8 cellular contexts compared by ENCODE assay signal in the genomic region with DNA sequence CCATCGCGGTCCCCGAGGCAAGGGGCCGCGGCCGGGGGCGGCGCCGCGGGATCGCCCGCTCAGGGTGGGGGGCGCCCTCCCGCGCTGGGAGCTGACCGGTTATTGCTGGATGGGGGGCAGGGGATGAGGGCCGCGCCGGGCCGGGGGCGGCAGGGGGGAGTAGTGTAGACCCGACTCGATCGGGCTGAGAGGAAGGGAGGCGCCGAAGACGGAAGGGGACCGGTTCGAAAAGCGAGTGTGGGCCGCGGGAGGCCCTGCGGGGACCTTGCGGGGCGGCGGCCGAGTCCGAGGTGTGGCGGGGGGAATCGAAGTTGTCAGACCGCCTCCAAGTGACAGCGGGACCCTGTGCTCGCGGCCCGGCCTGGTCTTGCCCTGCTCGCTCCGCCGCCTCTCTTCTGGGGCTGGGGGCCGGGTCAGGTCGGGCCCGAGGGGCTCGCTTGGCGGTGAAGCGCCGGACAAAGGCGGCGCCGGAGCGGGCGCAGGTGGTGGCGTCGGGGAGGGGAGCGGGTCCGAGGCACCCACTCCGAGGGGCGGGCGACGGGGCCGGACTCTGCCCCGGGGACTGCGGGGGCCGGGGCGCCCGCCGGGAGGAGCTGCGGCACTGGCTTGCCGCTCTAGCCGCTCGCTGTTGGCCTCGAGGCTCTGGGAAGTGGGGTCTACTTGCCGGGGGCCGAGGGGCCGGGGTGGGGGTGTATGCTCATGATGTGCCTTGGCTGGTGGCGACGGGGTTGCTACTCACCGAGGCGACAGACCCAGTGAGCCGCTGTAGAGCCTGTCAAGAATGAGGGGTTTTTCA. TPM values are rescaled to one million over a fixed set of nuclear protein-coding genes. Genes with fewer than 3 reads are reported as not detected.
DNase-seq lines count a peak whose midpoint lies in the region; ATAC-seq, FAIRE-seq and TF ChIP-seq lines count a peak whose summit lies in the region.

No MANE protein-coding gene starts in this region.

- CTCF ChIA-PET in A549 (lab: Yijun Ruan, JAX): interaction anchor here (0.6 to 4.1 kb wide), 6 partner anchors 11 to 328 kb away, joined by 3 to 18 read pairs (median 6); no protein-coding TSS in a partner anchor

- H3K36me3 ChIP-seq in endodermal cell (ENCODE audit: control insufficient read depth, insufficient read depth, low read length): no peaks in the 10 kb centered on the region

- peak overlapping the region; percentile 91 to 100 for H3K27ac ChIP-seq in A549
- H3K27ac ChIP-seq in endodermal cell (ENCODE audit: low read depth, low read length): peak overlapping the region; percentile 38

- H3K36me3 Mint-ChIP-seq in endodermal cell (ENCODE audit: low read depth): no peaks in the 10 kb centered on the region
- no peaks in the 10 kb centered on the region for H3K36me3 Mint-ChIP-seq in neural crest cell (ENCODE audit: low read depth)

- ATAC-seq in A549: no peak
- ATAC-seq in GM18498 (IDR thresholded peaks at IDR 0.05; ENCODE audit: unreplicated experiment): peak; percentile 5
- ATAC-seq in activated CD4-positive, CD25-positive, alpha-beta regulatory T cell treated with anti-CD3 and anti-CD28 coated beads, Interleukin-2, amount 50 U/mL, for 24 hours: no peak

- H3K27me3 Mint-ChIP-seq in endodermal cell (ENCODE audit: insufficient read depth) (peaks cover 14% of the 10 kb centered on the region), neural crest cell (ENCODE audit: low read depth) (peaks cover 55% of the 10 kb centered on the region)

- H3K4me1 Mint-ChIP-seq in endodermal cell (peaks cover 57% of the 10 kb centered on the region), neural crest cell (peaks cover 62% of the 10 kb centered on the region)

- peak overlapping the region; percentile 97 for H3K4me2 ChIP-seq in A549

- H3K9me3 ChIP-seq in A549 (no peaks in the 10 kb centered on the region), endodermal cell (ENCODE audit: control insufficient read depth, low read length) (no peaks in the 10 kb centered on the region)

- no peak for DNase-seq in A549 (ENCODE audit: low read depth in 1 of 2, low spot score in 1 of 2)
- DNase-seq in T-helper 9 cell: peak; percentile 16
- peak; percentile 72 for DNase-seq in endodermal cell
- DNase-seq in neural crest cell (ENCODE audit: low read depth, low spot score): peak; percentile 44
- DNase-seq in GM19240 (ENCODE audit: insufficient read length, low spot score): no peak
- DNase-seq in NOMO-1 (lab: John Stamatoyannopoulos, UW; ENCODE audit: unreplicated experiment in 2 of 2): no peak

- H3K4me1 ChIP-seq in A549 (peaks cover 13% of the 10 kb centered on the region; the same call in 1 of the 3 replicates), endodermal cell (ENCODE audit: control insufficient read depth, insufficient read depth, low read length) (peaks cover 18% of the 10 kb centered on the region)

- no peak for TF ChIP-seq POLR2A in A549 (IDR thresholded peaks at IDR 0.05; ENCODE audit: low read length)

- TF ChIP-seq CTCF in A549 (IDR thresholded peaks at IDR 0.05) (no peak), endodermal cell (conservative IDR thresholded peaks at IDR 0.05) (peak; percentile 41), neural crest cell (conservative IDR thresholded peaks at IDR 0.05) (no peak)

- peaks cover 15% of the 10 kb centered on the region for H3K27me3 ChIP-seq in endodermal cell (ENCODE audit: control insufficient read depth, insufficient read depth, low read length, poor library complexity, severe bottlenecking)

- POLR2A ChIA-PET in A549 (lab: Yijun Ruan, JAX): no interaction called here

- peak overlapping the region; percentile 51 for H3K9ac ChIP-seq in endodermal cell (ENCODE audit: extremely low read depth, low read length, poor library complexity, severe bottlenecking)

- H3K27ac Mint-ChIP-seq in endodermal cell (peak overlapping the region; percentile 70), neural crest cell (ENCODE audit: unreplicated experiment) (peak overlapping the region; percentile 62)

- H3K4me3 ChIP-seq in A549: peak overlapping the region; percentile 93
- H3K4me3 ChIP-seq in endodermal cell (ENCODE audit: low read length): peak overlapping the region; percentile 79

- 89% methylated on average over 5 of the region's 88 CpGs for WGBS in A549 (ENCODE audit: missing lambda C conversion rate)
- 0 to 2% methylated on average over 23 to 88 of the region's 88 CpGs for WGBS in endodermal cell (ENCODE audit: insufficient coverage in 1 of 2, insufficient read length in 1 of 2), 2 experiments

- TF ChIP-seq EP300 in A549 (IDR thresholded peaks at IDR 0.05): no peak

- H3K9me3 Mint-ChIP-seq in endodermal cell: no peaks in the 10 kb centered on the region
- no peaks in the 10 kb centered on the region for H3K9me3 Mint-ChIP-seq in neural crest cell

- H3K4me3 Mint-ChIP-seq in endodermal cell (peak overlapping the region; percentile 85), neural crest cell (peak overlapping the region; percentile 95)

- no peak for FAIRE-seq in A549 (lab: Jason Lieb, UNC)

- TF ChIP-seq RAD21 in A549 (conservative IDR thresholded peaks at IDR 0.05 in 1 of 2, IDR thresholded peaks at IDR 0.05 in 1 of 2): no peak

TF ChIP-seq in A549, 52 proteins besides CTCF, POLR2A, EP300 and RAD21 (continues in another document):
- TF ChIP-seq TP53 (CRISPR knock-in tag; IDR thresholded peaks at IDR 0.05): no peak
- TF ChIP-seq ZNF302 (CRISPR knock-in tag; IDR thresholded peaks at IDR 0.05): no peak
- TF ChIP-seq EHF (CRISPR knock-in tag; IDR thresholded peaks at IDR 0.05): no peak
- TF ChIP-seq MAZ (IDR thresholded peaks at IDR 0.05; ENCODE audit: borderline replicate concordance, low read depth, low read length): no peak
- TF ChIP-seq RCOR1 (IDR thresholded peaks at IDR 0.05; ENCODE audit: low read depth, low read length): no peak
- TF ChIP-seq, protein P1, sequence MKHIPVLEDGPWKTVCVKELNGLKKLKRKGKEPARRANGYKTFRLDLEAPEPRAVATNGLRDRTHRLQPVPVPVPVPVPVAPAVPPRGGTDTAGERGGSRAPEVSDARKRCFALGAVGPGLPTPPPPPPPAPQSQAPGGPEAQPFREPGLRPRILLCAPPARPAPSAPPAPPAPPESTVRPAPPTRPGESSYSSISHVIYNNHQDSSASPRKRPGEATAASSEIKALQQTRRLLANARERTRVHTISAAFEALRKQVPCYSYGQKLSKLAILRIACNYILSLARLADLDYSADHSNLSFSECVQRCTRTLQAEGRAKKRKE (CRISPR knock-in tag; IDR thresholded peaks at IDR 0.05; ENCODE audit: low read depth): no peak
- no peak for TF ChIP-seq FOSL2 (IDR thresholded peaks at IDR 0.05)
- no peak for TF ChIP-seq FOSL2 (CRISPR knock-in tag; IDR thresholded peaks at IDR 0.05)
- no peak for TF ChIP-seq ZFP36 (IDR thresholded peaks at IDR 0.05; ENCODE audit: borderline replicate concordance, partially characterized antibody)
- no peak for TF ChIP-seq GATA3 (IDR thresholded peaks at IDR 0.05; ENCODE audit: borderline replicate concordance)
- TF ChIP-seq SMC3 (IDR thresholded peaks at IDR 0.05): no peak
- no peak for TF ChIP-seq CEBPB (IDR thresholded peaks at IDR 0.05)

RNA-seq across cellular contexts. Expression of a gene that starts 1.2 kb away (rescaled TPM):
- polyA plus RNA-seq in A549 (2011; rRNA removed) (2.3 and 2.8 TPM in 2 replicates), A549 (2017; fragmentation: RNase III; extraction: RNeasy Plus Mini Kit Qiagen cat#74134 plus additional on column Dnase treatment) (10.1 to 11.1 TPM (median 10.9 TPM) in 3 replicates)
- polyA plus RNA-seq in A549 (2012; cell fraction: cytosol; rRNA removed): 3.7 and 4.5 TPM in 2 replicates
- 10.4 and 10.7 TPM in 2 replicates for polyA plus RNA-seq in A549 (2012; cell fraction: nucleus; rRNA removed)
- polyA minus RNA-seq in A549 (2011; rRNA and poly(A)+ RNA removed): 2.7 and 3.5 TPM in 2 replicates
- total RNA-seq in endodermal cell (10 to 100 TPM; 23.5 to 30.1 TPM), neural crest cell (25.6 and 26.4 TPM in 2 replicates)
- 20.3 TPM for polyA plus RNA-seq in endodermal cell (2013, experiment 1 of 2)
- polyA plus RNA-seq in endodermal cell (2013, experiment 2 of 2): 20.1 TPM

RNA-seq across cellular contexts. Expression of a gene that starts 28.9 kb away (rescaled TPM):
- polyA plus RNA-seq in A549 (2011; rRNA removed): 8.6 and 9.8 TPM in 2 replicates
- 9.0 and 11.9 TPM in 2 replicates for polyA plus RNA-seq in A549 (2012; cell fraction: cytosol; rRNA removed)
- polyA plus RNA-seq in A549 (2012; cell fraction: nucleus; rRNA removed): 12.5 and 13.2 TPM in 2 replicates
- polyA plus RNA-seq in A549 (2017; fragmentation: RNase III; extraction: RNeasy Plus Mini Kit Qiagen cat#74134 plus additional on column Dnase treatment): 8.7 to 11.0 TPM (median 10.8 TPM) in 3 replicates
- polyA minus RNA-seq in A549 (2011; rRNA and poly(A)+ RNA removed): 9.0 and 9.4 TPM in 2 replicates
- 10 to 100 TPM; 33.7 to 43.0 TPM for total RNA-seq in endodermal cell
- 28.5 TPM for polyA plus RNA-seq in endodermal cell (2013, experiment 1 of 2)
- polyA plus RNA-seq in endodermal cell (2013, experiment 2 of 2): 27.1 TPM
- 32.9 and 37.1 TPM in 2 replicates for total RNA-seq in neural crest cell

RNA-seq across cellular contexts. Expression of a gene that starts 36.3 kb away (rescaled TPM):
- polyA plus RNA-seq in A549 (2011; rRNA removed) (10.2 and 14.8 TPM in 2 replicates), A549 (2017; fragmentation: RNase III; extraction: RNeasy Plus Mini Kit Qiagen cat#74134 plus additional on column Dnase treatment) (12.4 to 13.0 TPM (median 12.6 TPM) in 3 replicates)
- polyA plus RNA-seq in A549 (2012; cell fraction: cytosol; rRNA removed): 12.3 and 16.3 TPM in 2 replicates
- polyA plus RNA-seq in A549 (2012; cell fraction: nucleus; rRNA removed): 20.3 and 20.5 TPM in 2 replicates
- 12.5 and 13.2 TPM in 2 replicates for polyA minus RNA-seq in A549 (2011; rRNA and poly(A)+ RNA removed)
- total RNA-seq in endodermal cell (10 to 100 TPM; 90.6 to 98.7 TPM), neural crest cell (75.2 and 81.4 TPM in 2 replicates)
- 63.5 TPM for polyA plus RNA-seq in endodermal cell (2013, experiment 1 of 2)
- 51.7 TPM for polyA plus RNA-seq in endodermal cell (2013, experiment 2 of 2)

RNA-seq across cellular contexts. Expression of a gene that starts 59.4 kb away (rescaled TPM):
- polyA plus RNA-seq in A549 (2011; rRNA removed) (41.2 and 50.3 TPM in 2 replicates), A549 (2017; fragmentation: RNase III; extraction: RNeasy Plus Mini Kit Qiagen cat#74134 plus additional on column Dnase treatment) (45.0 to 52.6 TPM (median 48.0 TPM) in 3 replicates)
- polyA plus RNA-seq in A549 (2012; cell fraction: cytosol; rRNA removed): 23.9 and 25.0 TPM in 2 replicates
- 12.3 and 14.0 TPM in 2 replicates for polyA plus RNA-seq in A549 (2012; cell fraction: nucleus; rRNA removed)
- polyA minus RNA-seq in A549 (2011; rRNA and poly(A)+ RNA removed): 26.1 and 32.3 TPM in 2 replicates
- total RNA-seq in endodermal cell (10 to 100 TPM; 57.6 to 92.4 TPM), neural crest cell (73.7 and 74.7 TPM in 2 replicates)
- polyA plus RNA-seq in endodermal cell (2013, experiment 1 of 2): 80.7 TPM
- polyA plus RNA-seq in endodermal cell (2013, experiment 2 of 2): 81.0 TPM

Comparison
In these comparisons a context has a peak if more than half of its experiments do, and no peak if none do; other contexts are left out.
1. DNase-seq: peak in T-helper 9 cell (single experiment), endodermal cell (single experiment) and neural crest cell (single experiment); none in A549 (0 of 2), GM19240 (single experiment) and NOMO-1 (0 of 2).